In the genomic region with DNA sequence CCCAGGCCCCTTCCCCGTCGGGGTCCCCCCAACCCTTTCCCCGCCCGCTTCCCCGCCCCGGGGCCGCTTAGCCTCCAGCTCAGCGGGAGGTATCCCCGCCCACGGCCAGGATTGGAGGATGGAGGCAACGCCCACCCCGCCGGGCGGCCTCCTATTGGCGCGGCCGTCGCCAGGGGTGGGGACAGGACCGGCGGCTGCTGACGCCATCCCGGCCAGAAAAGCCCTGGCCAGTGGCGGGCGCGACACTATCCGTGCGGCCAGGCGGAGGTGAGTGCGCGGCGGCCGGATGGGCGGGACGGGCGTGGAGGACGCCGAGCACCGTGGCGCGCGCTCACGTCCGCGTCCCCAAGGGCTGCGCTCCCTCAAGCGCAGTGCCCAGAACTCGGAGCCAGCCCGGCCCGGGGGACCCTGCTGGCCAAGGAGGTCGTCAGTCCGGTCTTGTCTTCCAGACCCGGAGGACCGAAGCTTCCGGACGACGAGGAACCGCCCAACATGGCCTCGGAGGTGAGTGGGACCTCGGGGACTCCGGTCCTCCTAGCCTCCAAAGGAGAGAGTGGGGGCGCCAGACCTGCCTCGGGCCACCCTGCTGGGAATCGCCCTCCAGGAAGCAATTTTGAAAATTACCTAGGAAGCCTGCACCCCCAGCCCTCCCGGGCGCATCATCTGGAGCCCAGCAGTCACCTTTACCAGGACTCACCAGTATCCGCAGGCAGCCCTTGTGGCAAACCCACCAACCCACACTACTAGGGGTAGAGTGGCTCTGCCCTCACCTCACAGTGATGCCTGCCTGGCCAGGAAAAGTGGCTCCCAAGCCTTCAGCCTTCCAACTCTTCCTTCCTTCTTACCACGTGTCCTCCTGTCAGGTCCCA, we compare ENCODE assay signal across 1 cellular context.
A peak's percentile ranks its signal among the peaks of the same experiment; 100 is the strongest.
TF ChIP-seq lines count a peak whose summit lies in the region.

A gene (plus strand): TSS at position 230 of the 869 bp plus-strand sequence. CDS start 263 bp downstream, at position 493.

TF ChIP-seq in GM12878, 131 proteins besides CTCF, POLR2A, EP300 and RAD21 (continued from another document and continues in another):
- TF ChIP-seq, protein P1, sequence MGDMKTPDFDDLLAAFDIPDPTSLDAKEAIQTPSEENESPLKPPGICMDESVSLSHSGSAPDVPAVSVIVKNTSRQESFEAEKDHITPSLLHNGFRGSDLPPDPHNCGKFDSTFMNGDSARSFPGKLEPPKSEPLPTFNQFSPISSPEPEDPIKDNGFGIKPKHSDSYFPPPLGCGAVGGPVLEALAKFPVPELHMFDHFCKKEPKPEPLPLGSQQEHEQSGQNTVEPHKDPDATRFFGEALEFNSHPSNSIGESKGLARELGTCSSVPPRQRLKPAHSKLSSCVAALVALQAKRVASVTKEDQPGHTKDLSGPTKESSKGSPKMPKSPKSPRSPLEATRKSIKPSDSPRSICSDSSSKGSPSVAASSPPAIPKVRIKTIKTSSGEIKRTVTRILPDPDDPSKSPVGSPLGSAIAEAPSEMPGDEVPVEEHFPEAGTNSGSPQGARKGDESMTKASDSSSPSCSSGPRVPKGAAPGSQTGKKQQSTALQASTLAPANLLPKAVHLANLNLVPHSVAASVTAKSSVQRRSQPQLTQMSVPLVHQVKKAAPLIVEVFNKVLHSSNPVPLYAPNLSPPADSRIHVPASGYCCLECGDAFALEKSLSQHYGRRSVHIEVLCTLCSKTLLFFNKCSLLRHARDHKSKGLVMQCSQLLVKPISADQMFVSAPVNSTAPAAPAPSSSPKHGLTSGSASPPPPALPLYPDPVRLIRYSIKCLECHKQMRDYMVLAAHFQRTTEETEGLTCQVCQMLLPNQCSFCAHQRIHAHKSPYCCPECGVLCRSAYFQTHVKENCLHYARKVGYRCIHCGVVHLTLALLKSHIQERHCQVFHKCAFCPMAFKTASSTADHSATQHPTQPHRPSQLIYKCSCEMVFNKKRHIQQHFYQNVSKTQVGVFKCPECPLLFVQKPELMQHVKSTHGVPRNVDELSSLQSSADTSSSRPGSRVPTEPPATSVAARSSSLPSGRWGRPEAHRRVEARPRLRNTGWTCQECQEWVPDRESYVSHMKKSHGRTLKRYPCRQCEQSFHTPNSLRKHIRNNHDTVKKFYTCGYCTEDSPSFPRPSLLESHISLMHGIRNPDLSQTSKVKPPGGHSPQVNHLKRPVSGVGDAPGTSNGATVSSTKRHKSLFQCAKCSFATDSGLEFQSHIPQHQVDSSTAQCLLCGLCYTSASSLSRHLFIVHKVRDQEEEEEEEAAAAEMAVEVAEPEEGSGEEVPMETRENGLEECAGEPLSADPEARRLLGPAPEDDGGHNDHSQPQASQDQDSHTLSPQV (IDR thresholded peaks at IDR 0.05): no peak
- TF ChIP-seq HDAC2 (IDR thresholded peaks at IDR 0.05) (no peak), CHD4 (IDR thresholded peaks at IDR 0.05) (no peak), DPF2 (IDR thresholded peaks at IDR 0.05) (peak; percentile 68; the same call in 1 of the 2 replicates), BMI1 (IDR thresholded peaks at IDR 0.05; ENCODE audit: borderline replicate concordance) (no peak), SMARCA5 (IDR thresholded peaks at IDR 0.05) (peak; percentile 56), WRNIP1 (IDR thresholded peaks at IDR 0.05; ENCODE audit: borderline replicate concordance, low read depth, low read length) (no peak), HDAC6 (IDR thresholded peaks at IDR 0.05; ENCODE audit: unreplicated experiment) (peak; percentile 62), RAD51 (IDR thresholded peaks at IDR 0.05) (no peak), RFX5 (IDR thresholded peaks at IDR 0.05; ENCODE audit: low read depth, low read length) (peak; percentile 80; the same call in 1 of the 2 replicates), SUPT20H (IDR thresholded peaks at IDR 0.05; ENCODE audit: borderline replicate concordance, control insufficient read depth, low read depth, low read length) (no peak), POLR2AphosphoS5 (IDR thresholded peaks at IDR 0.05; ENCODE audit: low read length) (peak; percentile 70; the same call in 1 of the 2 replicates), HDGF (IDR thresholded peaks at IDR 0.05) (no peak), EGR1 (IDR thresholded peaks at IDR 0.05; ENCODE audit: borderline replicate concordance in 1 of 2, low read depth in 2 of 2, low read length in 2 of 2) (0 out of 3 replicates have a peak, but pooled peaks of 1 of the 2 experiments have one; percentile 5), CEBPB (IDR thresholded peaks at IDR 0.05; ENCODE audit: borderline replicate concordance in 1 of 2, low read depth in 2 of 2, low read length in 2 of 2) (no peak), CHD1 (IDR thresholded peaks at IDR 0.05; ENCODE audit: low read depth, low read length) (no peak), ZBED1 (IDR thresholded peaks at IDR 0.05; ENCODE audit: borderline replicate concordance) (no peak), EED (IDR thresholded peaks at IDR 0.05; ENCODE audit: low read depth) (no peak), SREBF1 (IDR thresholded peaks at IDR 0.05; ENCODE audit: low read length) (no peak), IKZF1 (conservative IDR thresholded peaks at IDR 0.05) (peak; percentile 72), MTA3 (IDR thresholded peaks at IDR 0.05; ENCODE audit: borderline replicate concordance, low read length) (no peak), CBFB (IDR thresholded peaks at IDR 0.05; ENCODE audit: low read depth) (no peak), STAT3 (IDR thresholded peaks at IDR 0.05; ENCODE audit: low read depth, low read length) (no peak), ZNF384 (IDR thresholded peaks at IDR 0.05; ENCODE audit: borderline replicate concordance, low read depth, low read length) (no peak), EZH2 (IDR thresholded peaks at IDR 0.05; ENCODE audit: borderline replicate concordance, control insufficient read depth, low read depth, low read length) (no peak), BCL11A (IDR thresholded peaks at IDR 0.05; ENCODE audit: low read depth, low read length) (no peak), JUND (IDR thresholded peaks at IDR 0.05; ENCODE audit: low read depth, low read length) (no peak), SREBF2 (IDR thresholded peaks at IDR 0.05; ENCODE audit: low read length) (no peak), RUNX3 (IDR thresholded peaks at IDR 0.05; ENCODE audit: low read length) (no peak), BACH1 (IDR thresholded peaks at IDR 0.05; ENCODE audit: borderline replicate concordance) (peak; percentile 81), ZNF217 (IDR thresholded peaks at IDR 0.05) (0 out of 2 replicates have a peak, but pooled peaks have one; percentile 20), SIX5 (IDR thresholded peaks at IDR 0.05; ENCODE audit: low read depth, low read length, severe bottlenecking) (no peak), SMAD1 (IDR thresholded peaks at IDR 0.05; ENCODE audit: low read depth, partially characterized antibody) (no peak), BHLHE40 (IDR thresholded peaks at IDR 0.05; ENCODE audit: borderline replicate concordance in 1 of 2, low read depth in 2 of 2, low read length in 1 of 2) (peak in 1 of 2 experiments; percentile 70; a peak in 2 of 4 replicates), SPI1 (IDR thresholded peaks at IDR 0.05; ENCODE audit: borderline replicate concordance, insufficient read depth, low read depth, low read length) (no peak), GATAD2B (conservative IDR thresholded peaks at IDR 0.05; ENCODE audit: low read depth) (peak; percentile 84), CREB1 (IDR thresholded peaks at IDR 0.05; ENCODE audit: low read depth) (peak; percentile 88), STAT1 (conservative IDR thresholded peaks at IDR 0.05) (no peak), IKZF2 (IDR thresholded peaks at IDR 0.05) (no peak), PAX8 (IDR thresholded peaks at IDR 0.05) (no peak), ZSCAN29 (IDR thresholded peaks at IDR 0.05) (0 out of 2 replicates have a peak, but pooled peaks have one; percentile 29), CREM (IDR thresholded peaks at IDR 0.05; ENCODE audit: low read depth) (peak; percentile 73), PAX5 (IDR thresholded peaks at IDR 0.05; ENCODE audit: borderline replicate concordance, low read depth, low read length) (peak; percentile 41; the same call in 1 of the 2 replicates), POLR2AphosphoS2 (IDR thresholded peaks at IDR 0.05; ENCODE audit: low read depth, low read length) (peak; percentile 62; the same call in 1 of the 2 replicates), KAT2A (conservative IDR thresholded peaks at IDR 0.05; ENCODE audit: control insufficient read depth, low read depth, low read length) (no peak), SIN3A (IDR thresholded peaks at IDR 0.05; ENCODE audit: low read depth, low read length) (peak; percentile 87; the same call in 1 of the 2 replicates), MEF2B (IDR thresholded peaks at IDR 0.05; ENCODE audit: partially characterized antibody, poor library complexity, severe bottlenecking) (no peak)
- TF ChIP-seq, protein P2, sequence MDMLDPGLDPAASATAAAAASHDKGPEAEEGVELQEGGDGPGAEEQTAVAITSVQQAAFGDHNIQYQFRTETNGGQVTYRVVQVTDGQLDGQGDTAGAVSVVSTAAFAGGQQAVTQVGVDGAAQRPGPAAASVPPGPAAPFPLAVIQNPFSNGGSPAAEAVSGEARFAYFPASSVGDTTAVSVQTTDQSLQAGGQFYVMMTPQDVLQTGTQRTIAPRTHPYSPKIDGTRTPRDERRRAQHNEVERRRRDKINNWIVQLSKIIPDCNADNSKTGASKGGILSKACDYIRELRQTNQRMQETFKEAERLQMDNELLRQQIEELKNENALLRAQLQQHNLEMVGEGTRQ (IDR thresholded peaks at IDR 0.05; ENCODE audit: borderline replicate concordance, low read depth, low read length): no peak
- TF ChIP-seq, protein P3, sequence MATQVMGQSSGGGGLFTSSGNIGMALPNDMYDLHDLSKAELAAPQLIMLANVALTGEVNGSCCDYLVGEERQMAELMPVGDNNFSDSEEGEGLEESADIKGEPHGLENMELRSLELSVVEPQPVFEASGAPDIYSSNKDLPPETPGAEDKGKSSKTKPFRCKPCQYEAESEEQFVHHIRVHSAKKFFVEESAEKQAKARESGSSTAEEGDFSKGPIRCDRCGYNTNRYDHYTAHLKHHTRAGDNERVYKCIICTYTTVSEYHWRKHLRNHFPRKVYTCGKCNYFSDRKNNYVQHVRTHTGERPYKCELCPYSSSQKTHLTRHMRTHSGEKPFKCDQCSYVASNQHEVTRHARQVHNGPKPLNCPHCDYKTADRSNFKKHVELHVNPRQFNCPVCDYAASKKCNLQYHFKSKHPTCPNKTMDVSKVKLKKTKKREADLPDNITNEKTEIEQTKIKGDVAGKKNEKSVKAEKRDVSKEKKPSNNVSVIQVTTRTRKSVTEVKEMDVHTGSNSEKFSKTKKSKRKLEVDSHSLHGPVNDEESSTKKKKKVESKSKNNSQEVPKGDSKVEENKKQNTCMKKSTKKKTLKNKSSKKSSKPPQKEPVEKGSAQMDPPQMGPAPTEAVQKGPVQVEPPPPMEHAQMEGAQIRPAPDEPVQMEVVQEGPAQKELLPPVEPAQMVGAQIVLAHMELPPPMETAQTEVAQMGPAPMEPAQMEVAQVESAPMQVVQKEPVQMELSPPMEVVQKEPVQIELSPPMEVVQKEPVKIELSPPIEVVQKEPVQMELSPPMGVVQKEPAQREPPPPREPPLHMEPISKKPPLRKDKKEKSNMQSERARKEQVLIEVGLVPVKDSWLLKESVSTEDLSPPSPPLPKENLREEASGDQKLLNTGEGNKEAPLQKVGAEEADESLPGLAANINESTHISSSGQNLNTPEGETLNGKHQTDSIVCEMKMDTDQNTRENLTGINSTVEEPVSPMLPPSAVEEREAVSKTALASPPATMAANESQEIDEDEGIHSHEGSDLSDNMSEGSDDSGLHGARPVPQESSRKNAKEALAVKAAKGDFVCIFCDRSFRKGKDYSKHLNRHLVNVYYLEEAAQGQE (IDR thresholded peaks at IDR 0.05; ENCODE audit: low read depth, low read length): no peak
- TF ChIP-seq, protein P4, sequence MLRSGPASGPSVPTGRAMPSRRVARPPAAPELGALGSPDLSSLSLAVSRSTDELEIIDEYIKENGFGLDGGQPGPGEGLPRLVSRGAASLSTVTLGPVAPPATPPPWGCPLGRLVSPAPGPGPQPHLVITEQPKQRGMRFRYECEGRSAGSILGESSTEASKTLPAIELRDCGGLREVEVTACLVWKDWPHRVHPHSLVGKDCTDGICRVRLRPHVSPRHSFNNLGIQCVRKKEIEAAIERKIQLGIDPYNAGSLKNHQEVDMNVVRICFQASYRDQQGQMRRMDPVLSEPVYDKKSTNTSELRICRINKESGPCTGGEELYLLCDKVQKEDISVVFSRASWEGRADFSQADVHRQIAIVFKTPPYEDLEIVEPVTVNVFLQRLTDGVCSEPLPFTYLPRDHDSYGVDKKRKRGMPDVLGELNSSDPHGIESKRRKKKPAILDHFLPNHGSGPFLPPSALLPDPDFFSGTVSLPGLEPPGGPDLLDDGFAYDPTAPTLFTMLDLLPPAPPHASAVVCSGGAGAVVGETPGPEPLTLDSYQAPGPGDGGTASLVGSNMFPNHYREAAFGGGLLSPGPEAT (IDR thresholded peaks at IDR 0.05; ENCODE audit: low read depth): no peak
- TF ChIP-seq, protein P5, sequence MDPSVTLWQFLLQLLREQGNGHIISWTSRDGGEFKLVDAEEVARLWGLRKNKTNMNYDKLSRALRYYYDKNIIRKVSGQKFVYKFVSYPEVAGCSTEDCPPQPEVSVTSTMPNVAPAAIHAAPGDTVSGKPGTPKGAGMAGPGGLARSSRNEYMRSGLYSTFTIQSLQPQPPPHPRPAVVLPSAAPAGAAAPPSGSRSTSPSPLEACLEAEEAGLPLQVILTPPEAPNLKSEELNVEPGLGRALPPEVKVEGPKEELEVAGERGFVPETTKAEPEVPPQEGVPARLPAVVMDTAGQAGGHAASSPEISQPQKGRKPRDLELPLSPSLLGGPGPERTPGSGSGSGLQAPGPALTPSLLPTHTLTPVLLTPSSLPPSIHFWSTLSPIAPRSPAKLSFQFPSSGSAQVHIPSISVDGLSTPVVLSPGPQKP (IDR thresholded peaks at IDR 0.05; ENCODE audit: low read depth, low read length): no peak
- TF ChIP-seq, protein P6, sequence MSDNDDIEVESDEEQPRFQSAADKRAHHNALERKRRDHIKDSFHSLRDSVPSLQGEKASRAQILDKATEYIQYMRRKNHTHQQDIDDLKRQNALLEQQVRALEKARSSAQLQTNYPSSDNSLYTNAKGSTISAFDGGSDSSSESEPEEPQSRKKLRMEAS (IDR thresholded peaks at IDR 0.05; ENCODE audit: low read depth, low read length): peak; percentile 64; the same call in 1 of the 2 replicates
